In genomic region chr2:237744613-237745249, GRCh38 we compare ENCODE assay signal across 8 cellular contexts. TPM values are rescaled to one million over a fixed set of nuclear protein-coding genes. Genes with fewer than 3 reads are reported as not detected.
DNase-seq lines count a peak whose midpoint lies in the region; TF ChIP-seq lines count a peak whose summit lies in the region.

No MANE protein-coding gene starts in this region.

- peak overlapping the region; percentile 3 to 80 (median 60) for H3K27ac Mint-ChIP-seq in brain

- TF ChIP-seq CTCF in WI38 (IDR thresholded peaks at IDR 0.05; ENCODE audit: low read depth, low read length) (peak; percentile 93), brain (conservative IDR thresholded peaks at IDR 0.05) (peak; percentile 97 to 98)

- no peak overlapping the region for H3K4me3 Mint-ChIP-seq in brain

- peaks cover 33% of the 10 kb centered on the region for H3K36me3 Mint-ChIP-seq in brain

- no peaks in the 10 kb centered on the region for H3K9me3 Mint-ChIP-seq in brain

- peak; percentile 25 for DNase-seq in SKM-1 (lab: John Stamatoyannopoulos, UW; ENCODE audit: unreplicated experiment)
- no peak for DNase-seq in SKM-1 treated with dmso at 0.1 percent for 144 hours (lab: John Stamatoyannopoulos, UW; ENCODE audit: unreplicated experiment)
- DNase-seq in MV-4-11 (lab: John Stamatoyannopoulos, UW): peak; percentile 24
- peak; percentile 81 for DNase-seq in inferior parietal cortex (ENCODE audit: extremely low spot score)
- peak; percentile 40 to 63 for DNase-seq in stimulated activated CD4-positive, alpha-beta T cell treated with anti-CD3 and anti-CD28 coated beads, Interleukin-15, amount 100 ng/mL, for 48 hours (ENCODE audit: low read depth in 2 of 2)
- DNase-seq in GOT3 (lab: John Stamatoyannopoulos, UW): no peak

- no peaks in the 10 kb centered on the region for H3K27me3 Mint-ChIP-seq in brain

- no peak overlapping the region for H3K4me3 ChIP-seq in WI38 (ENCODE audit: low read depth, low read length)

- H3K4me1 Mint-ChIP-seq in brain: peaks cover 20% of the 10 kb centered on the region

RNA-seq across cellular contexts. Expression of gene RBM44, which starts 53.8 kb away (rescaled TPM):
- not detected for polyA plus RNA-seq in brain (ENCODE audit: insufficient read depth, low read depth, low replicate concordance)

Comparison
In these comparisons a context has a peak if more than half of its experiments do, and no peak if none do; other contexts are left out.
1. DNase-seq: peak in SKM-1 (single experiment), MV-4-11 (single experiment), inferior parietal cortex (single experiment) and stimulated activated CD4-positive, alpha-beta T cell treated with anti-CD3 and anti-CD28 coated beads, Interleukin-15, amount 100 ng/mL, for 48 hours (2 of 2); none in SKM-1 treated with dmso at 0.1 percent for 144 hours (single experiment) and GOT3 (single experiment).